10 cellular contexts compared by ENCODE assay signal in genomic region chr19:36131221-36131620, GRCh38. TPM values are rescaled to one million over a fixed set of nuclear protein-coding genes. Genes with fewer than 3 reads are reported as not detected.
"Had no signal": no experiment of that assay in that cellular context is flagged by ENCODE, and none has a peak within 500 bp of the region (broad histone marks: within the 10 kb centered on the region; RNA-seq: fewer than 3 reads in every experiment).

No MANE protein-coding gene starts in this region.

RNA-seq across cellular contexts. Expression of gene OVOL3, which starts 20.3 kb away (rescaled TPM):
- total RNA-seq: activated CD4-positive, alpha-beta T cell treated with anti-CD3 and anti-CD28 coated beads, Interleukin-2, amount 10 ng/mL, durations not matched to agents 7 days and 5 days; activated naive CD8-positive, alpha-beta T cell treated with anti-CD3 and anti-CD28 coated beads for 36 hours; frontal cortex; mucosa of descending colon; naive thymus-derived CD8-positive, alpha-beta T cell; posterior vena cava; right atrium auricular region; T-helper 1 cell treated with Interleukin-12 subunit alpha and Interleukin-12 subunit beta and Interleukin-4 antibody, amounts not matched to agents 30 ng/mL and 1 ng/mL, for 36 hours; ureter had no signal
- polyA plus RNA-seq: naive thymus-derived CD8-positive, alpha-beta T cell; small intestine had no signal

RNA-seq across cellular contexts. Expression of gene COX7A1, which starts 21.0 kb away (rescaled TPM):
- total RNA-seq: activated CD4-positive, alpha-beta T cell treated with anti-CD3 and anti-CD28 coated beads, Interleukin-2, amount 10 ng/mL, durations not matched to agents 7 days and 5 days; activated naive CD8-positive, alpha-beta T cell treated with anti-CD3 and anti-CD28 coated beads for 36 hours; naive thymus-derived CD8-positive, alpha-beta T cell; T-helper 1 cell treated with Interleukin-12 subunit alpha and Interleukin-12 subunit beta and Interleukin-4 antibody, amounts not matched to agents 30 ng/mL and 1 ng/mL, for 36 hours had no signal
- polyA plus RNA-seq: naive thymus-derived CD8-positive, alpha-beta T cell had no signal
